Comparison of ENCODE assay signal across 10 cellular contexts in the genomic region with DNA sequence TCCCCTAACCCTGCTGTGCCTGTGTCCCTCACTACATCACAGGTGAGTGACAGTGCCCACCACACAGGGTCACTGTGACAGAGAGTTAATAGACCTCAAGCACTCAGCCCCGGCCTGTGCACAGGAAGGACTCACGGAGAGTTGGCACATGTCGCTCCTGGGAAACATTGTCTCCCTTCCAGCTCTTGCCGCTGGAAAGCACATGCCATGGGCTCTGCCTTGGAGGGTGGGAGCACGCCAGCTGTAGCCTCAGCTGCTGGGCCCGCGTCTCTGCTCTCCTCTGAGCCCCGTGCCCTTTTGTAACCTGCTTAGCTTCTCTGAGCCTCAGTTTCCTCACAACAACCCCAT. TPM values are rescaled to one million over a fixed set of nuclear protein-coding genes. Genes with fewer than 3 reads are reported as not detected.
DNase-seq lines count a peak whose midpoint lies in the region; ATAC-seq, FAIRE-seq and TF ChIP-seq lines count a peak whose summit lies in the region.
"Had no signal": no experiment of that assay in that cellular context is flagged by ENCODE, and none has a peak within 500 bp of the region (broad histone marks: within the 10 kb centered on the region; RNA-seq: fewer than 3 reads in every experiment).

No MANE protein-coding gene starts in this region.

- ATAC-seq in A549 (no peak), GM21528 (IDR thresholded peaks at IDR 0.05; ENCODE audit: low FRiP score, unreplicated experiment) (no peak)

- H3K4me3 ChIP-seq in A549 (peak overlapping the region; percentile 66), epithelial cell of esophagus (ENCODE audit: low read length) (peak overlapping the region; percentile 85), muscle layer of colon (ENCODE audit: low read depth in 1 of 2, low read length in 2 of 2) (peak overlapping the region in 1 of 2 donors; percentile 79), dorsolateral prefrontal cortex (peak overlapping the region in 22 of 59 donors; percentile 2 to 61 (median 44)), HAP-1 (no peak overlapping the region)

- no peak for FAIRE-seq in A549 (lab: Jason Lieb, UNC)

- DNase-seq in A549 (ENCODE audit: low read depth in 1 of 2, low spot score in 1 of 2) (no peak), epithelial cell of esophagus (ENCODE audit: low read depth) (no peak), dorsolateral prefrontal cortex (no peak), HAP-1 (ENCODE audit: low spot score in 2 of 2) (no peak), AML-193 (lab: John Stamatoyannopoulos, UW) (no peak)
- DNase-seq: activated CD8-positive, alpha-beta memory T cell treated with anti-CD3 and anti-CD28 coated beads, Interleukin-2, amount 50 U/mL, for 48 hours had no signal

- TF ChIP-seq POLR2A in A549 (IDR thresholded peaks at IDR 0.05; ENCODE audit: low read length) = no peak; the same call in 1 of the 2 replicates

- H3K36me3 ChIP-seq in muscle layer of colon (ENCODE audit: insufficient read depth, low read length) = no peaks in the 10 kb centered on the region
- H3K36me3 ChIP-seq in HAP-1 (replicated peaks) = no peaks in the 10 kb centered on the region

- H3K9me3 ChIP-seq in A549 (no peaks in the 10 kb centered on the region), muscle layer of colon (ENCODE audit: low read length) (no peaks in the 10 kb centered on the region), HAP-1 (no peaks in the 10 kb centered on the region)

- TF ChIP-seq EP300 in A549 (IDR thresholded peaks at IDR 0.05) = no peak
- no peak for TF ChIP-seq EP300 in Ishikawa (IDR thresholded peaks at IDR 0.05; ENCODE audit: borderline replicate concordance)

- in situ Hi-C loops in HAP-1 (cut with MboI; ENCODE audit: low sequenced_read_pairs) = no loop called here

- peak overlapping the region; percentile 33 for H3K9ac ChIP-seq in muscle layer of colon (ENCODE audit: low read length)

- TF ChIP-seq RAD21 in A549 (conservative IDR thresholded peaks at IDR 0.05 in 1 of 2, IDR thresholded peaks at IDR 0.05 in 1 of 2) (no peak), Ishikawa (IDR thresholded peaks at IDR 0.05; ENCODE audit: low read depth) (no peak)

- TF ChIP-seq CTCF in A549 (IDR thresholded peaks at IDR 0.05) = no peak
- no peak for TF ChIP-seq CTCF in epithelial cell of esophagus (IDR thresholded peaks at IDR 0.05; ENCODE audit: insufficient read depth, low read depth, low read length, missing control alignments)
- no peak for TF ChIP-seq CTCF in dorsolateral prefrontal cortex (IDR thresholded peaks at IDR 0.05 in 54 of 56, conservative IDR thresholded peaks at IDR 0.05 in 2 of 56; ENCODE audit: low read depth in 1 of 56, partially characterized antibody in 56 of 56)

- H3K4me1 ChIP-seq in A549 = peaks cover 65% of the 10 kb centered on the region
- H3K4me1 ChIP-seq in muscle layer of colon (ENCODE audit: insufficient read depth, low read length) = peaks cover 14% of the 10 kb centered on the region
- peaks cover 3% of the 10 kb centered on the region; the same call in 1 of the 2 replicates for H3K4me1 ChIP-seq in HAP-1

- peaks cover 0 to 8% of the 10 kb centered on the region in 2 donors for H3K27me3 ChIP-seq in muscle layer of colon (ENCODE audit: control insufficient read depth in 1 of 2, insufficient read depth in 2 of 2, low read length in 2 of 2)
- H3K27me3 ChIP-seq in dorsolateral prefrontal cortex = peaks cover 0 to 23% (median 7%) of the 10 kb centered on the region in 45 donors
- no peaks in the 10 kb centered on the region for H3K27me3 ChIP-seq in HAP-1 (ENCODE audit: low read depth)

- POLR2A ChIA-PET in A549 (lab: Yijun Ruan, JAX) = interaction anchor here (1.2 kb wide), 1 partner anchor 62 kb away, joined by 3 read pairs; a partner anchor contains a TSS

- CTCF ChIA-PET in A549 (lab: Yijun Ruan, JAX) = interaction anchor here (1.3 to 3.2 kb wide), 2 partner anchors 204 to 260 kb away, joined by 4 to 8 read pairs; no protein-coding TSS in a partner anchor

- H3K27ac ChIP-seq in A549 (peak overlapping the region; percentile 75 to 91; a peak in 5 of 6 replicates), muscle layer of colon (ENCODE audit: low read depth, low read length) (peak overlapping the region; percentile 74), dorsolateral prefrontal cortex (no peak overlapping the region)
- H3K27ac ChIP-seq: HL-60 had no signal

- WGBS in A549 (ENCODE audit: missing lambda C conversion rate) = 96% methylated on average over 8 of the region's 8 CpGs

- intact Hi-C loops in dorsolateral prefrontal cortex (cut with DNase I) = no loop called here

- H3K4me2 ChIP-seq in A549 = peak overlapping the region; percentile 93

TF ChIP-seq in A549, 52 proteins besides CTCF, POLR2A, EP300 and RAD21 (continues in another document):
- TF ChIP-seq MYC (IDR thresholded peaks at IDR 0.05; ENCODE audit: borderline replicate concordance, low read length) (no peak), CBX2 (IDR thresholded peaks at IDR 0.05; ENCODE audit: borderline replicate concordance, low read depth) (no peak), HOXB5 (CRISPR knock-in tag; IDR thresholded peaks at IDR 0.05) (no peak), RNF2 (IDR thresholded peaks at IDR 0.05; ENCODE audit: borderline replicate concordance, low read depth) (no peak), TFCP2L1 (CRISPR knock-in tag; IDR thresholded peaks at IDR 0.05) (no peak), NFE2L2 (conservative IDR thresholded peaks at IDR 0.05; ENCODE audit: low read length) (no peak), EHMT2 (IDR thresholded peaks at IDR 0.05; ENCODE audit: low read depth) (no peak), MAFK (IDR thresholded peaks at IDR 0.05; ENCODE audit: partially characterized antibody) (no peak)
- TF ChIP-seq, protein P1, sequence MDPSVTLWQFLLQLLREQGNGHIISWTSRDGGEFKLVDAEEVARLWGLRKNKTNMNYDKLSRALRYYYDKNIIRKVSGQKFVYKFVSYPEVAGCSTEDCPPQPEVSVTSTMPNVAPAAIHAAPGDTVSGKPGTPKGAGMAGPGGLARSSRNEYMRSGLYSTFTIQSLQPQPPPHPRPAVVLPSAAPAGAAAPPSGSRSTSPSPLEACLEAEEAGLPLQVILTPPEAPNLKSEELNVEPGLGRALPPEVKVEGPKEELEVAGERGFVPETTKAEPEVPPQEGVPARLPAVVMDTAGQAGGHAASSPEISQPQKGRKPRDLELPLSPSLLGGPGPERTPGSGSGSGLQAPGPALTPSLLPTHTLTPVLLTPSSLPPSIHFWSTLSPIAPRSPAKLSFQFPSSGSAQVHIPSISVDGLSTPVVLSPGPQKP (IDR thresholded peaks at IDR 0.05; ENCODE audit: low read depth, low read length) = no peak
- TF ChIP-seq, protein P2, sequence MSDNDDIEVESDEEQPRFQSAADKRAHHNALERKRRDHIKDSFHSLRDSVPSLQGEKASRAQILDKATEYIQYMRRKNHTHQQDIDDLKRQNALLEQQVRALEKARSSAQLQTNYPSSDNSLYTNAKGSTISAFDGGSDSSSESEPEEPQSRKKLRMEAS (IDR thresholded peaks at IDR 0.05) = no peak

TF ChIP-seq in Ishikawa, 13 proteins besides CTCF, POLR2A, EP300 and RAD21:
- TF ChIP-seq, protein P2 (IDR thresholded peaks at IDR 0.05) = 0 out of 2 replicates have a peak, but pooled peaks have one; percentile 12
- TF ChIP-seq TAF1 (IDR thresholded peaks at IDR 0.05; ENCODE audit: low read depth) = no peak

RNA-seq across cellular contexts. Expression of a gene that starts 0.7 kb away (rescaled TPM):
- polyA plus RNA-seq in A549 (2011; rRNA removed) (12.8 and 13.6 TPM in 2 replicates), A549 (2017; fragmentation: RNase III; extraction: RNeasy Plus Mini Kit Qiagen cat#74134 plus additional on column Dnase treatment) (24.8 to 33.2 TPM (median 32.7 TPM) in 3 replicates)
- polyA plus RNA-seq in A549 (2012; cell fraction: cytosol; rRNA removed) = 38.8 and 45.1 TPM in 2 replicates
- 29.7 and 35.9 TPM in 2 replicates for polyA plus RNA-seq in A549 (2012; cell fraction: nucleus; rRNA removed)
- 7.6 and 12.4 TPM in 2 replicates for polyA minus RNA-seq in A549 (2011; rRNA and poly(A)+ RNA removed)
- total RNA-seq in dorsolateral prefrontal cortex = 1 to 10 TPM in 65 of 120 experiments, under 1 TPM in 38, not detected in 17; 0.31 to 5.2 (median 1.2) TPM

RNA-seq across cellular contexts. Expression of a gene that starts 34.5 kb away (rescaled TPM):
- polyA plus RNA-seq in A549 (2011; rRNA removed) (1.4 and 2.4 TPM in 2 replicates), A549 (2017; fragmentation: RNase III; extraction: RNeasy Plus Mini Kit Qiagen cat#74134 plus additional on column Dnase treatment) (6.6 to 10.6 TPM (median 9.6 TPM) in 3 replicates)
- 2.7 and 4.7 TPM in 2 replicates for polyA plus RNA-seq in A549 (2012; cell fraction: cytosol; rRNA removed)
- 7.3 and 8.2 TPM in 2 replicates for polyA plus RNA-seq in A549 (2012; cell fraction: nucleus; rRNA removed)
- 1.7 and 2.3 TPM in 2 replicates for polyA minus RNA-seq in A549 (2011; rRNA and poly(A)+ RNA removed)
- total RNA-seq in dorsolateral prefrontal cortex = 10 to 100 TPM in 119 of 120 experiments, 1 to 10 TPM in 1; 9.8 to 66.2 (median 35.2) TPM

Comparison
In these comparisons a context has a peak if more than half of its experiments do, and no peak if none do; other contexts are left out.
1. H3K27ac ChIP-seq: peak in A549 (2 of 2) and muscle layer of colon (single experiment); none in dorsolateral prefrontal cortex (0 of 59).